1 cellular context compared by ENCODE assay signal in the genomic region with DNA sequence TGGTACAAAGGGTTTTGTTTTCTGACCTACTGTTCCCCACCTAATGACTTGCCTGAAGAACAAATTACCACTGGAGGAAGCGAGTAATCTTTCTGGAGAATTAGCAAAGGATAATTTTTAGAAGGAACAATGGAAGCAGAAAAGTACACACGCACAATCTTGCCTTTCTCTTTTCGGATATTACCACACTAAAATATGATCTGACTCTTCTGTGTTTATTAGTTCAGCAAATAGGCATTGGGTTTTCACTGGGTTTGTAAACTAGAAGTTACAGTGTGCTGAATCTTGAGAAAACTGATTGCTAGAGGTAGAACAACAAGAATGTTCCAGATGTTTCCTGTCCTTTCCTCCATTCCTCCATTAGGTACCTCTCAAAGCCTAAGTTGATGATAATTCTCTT.
TF ChIP-seq lines count a peak whose summit lies in the region.

No MANE protein-coding gene starts in this region.

TF ChIP-seq in GM23338, 12 proteins besides CTCF, POLR2A, EP300 and RAD21 (continued from another document):
- no peak for TF ChIP-seq ZNF114 (CRISPR knock-in tag; IDR thresholded peaks at IDR 0.05)
- no peak for TF ChIP-seq CREB1 (CRISPR knock-in tag; IDR thresholded peaks at IDR 0.05; ENCODE audit: low read depth)
- TF ChIP-seq, protein P1, sequence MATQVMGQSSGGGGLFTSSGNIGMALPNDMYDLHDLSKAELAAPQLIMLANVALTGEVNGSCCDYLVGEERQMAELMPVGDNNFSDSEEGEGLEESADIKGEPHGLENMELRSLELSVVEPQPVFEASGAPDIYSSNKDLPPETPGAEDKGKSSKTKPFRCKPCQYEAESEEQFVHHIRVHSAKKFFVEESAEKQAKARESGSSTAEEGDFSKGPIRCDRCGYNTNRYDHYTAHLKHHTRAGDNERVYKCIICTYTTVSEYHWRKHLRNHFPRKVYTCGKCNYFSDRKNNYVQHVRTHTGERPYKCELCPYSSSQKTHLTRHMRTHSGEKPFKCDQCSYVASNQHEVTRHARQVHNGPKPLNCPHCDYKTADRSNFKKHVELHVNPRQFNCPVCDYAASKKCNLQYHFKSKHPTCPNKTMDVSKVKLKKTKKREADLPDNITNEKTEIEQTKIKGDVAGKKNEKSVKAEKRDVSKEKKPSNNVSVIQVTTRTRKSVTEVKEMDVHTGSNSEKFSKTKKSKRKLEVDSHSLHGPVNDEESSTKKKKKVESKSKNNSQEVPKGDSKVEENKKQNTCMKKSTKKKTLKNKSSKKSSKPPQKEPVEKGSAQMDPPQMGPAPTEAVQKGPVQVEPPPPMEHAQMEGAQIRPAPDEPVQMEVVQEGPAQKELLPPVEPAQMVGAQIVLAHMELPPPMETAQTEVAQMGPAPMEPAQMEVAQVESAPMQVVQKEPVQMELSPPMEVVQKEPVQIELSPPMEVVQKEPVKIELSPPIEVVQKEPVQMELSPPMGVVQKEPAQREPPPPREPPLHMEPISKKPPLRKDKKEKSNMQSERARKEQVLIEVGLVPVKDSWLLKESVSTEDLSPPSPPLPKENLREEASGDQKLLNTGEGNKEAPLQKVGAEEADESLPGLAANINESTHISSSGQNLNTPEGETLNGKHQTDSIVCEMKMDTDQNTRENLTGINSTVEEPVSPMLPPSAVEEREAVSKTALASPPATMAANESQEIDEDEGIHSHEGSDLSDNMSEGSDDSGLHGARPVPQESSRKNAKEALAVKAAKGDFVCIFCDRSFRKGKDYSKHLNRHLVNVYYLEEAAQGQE (IDR thresholded peaks at IDR 0.05; ENCODE audit: unreplicated experiment) = no peak
- TF ChIP-seq ZNF331 (CRISPR knock-in tag; IDR thresholded peaks at IDR 0.05; ENCODE audit: low read depth) = no peak
- TF ChIP-seq, protein P2, sequence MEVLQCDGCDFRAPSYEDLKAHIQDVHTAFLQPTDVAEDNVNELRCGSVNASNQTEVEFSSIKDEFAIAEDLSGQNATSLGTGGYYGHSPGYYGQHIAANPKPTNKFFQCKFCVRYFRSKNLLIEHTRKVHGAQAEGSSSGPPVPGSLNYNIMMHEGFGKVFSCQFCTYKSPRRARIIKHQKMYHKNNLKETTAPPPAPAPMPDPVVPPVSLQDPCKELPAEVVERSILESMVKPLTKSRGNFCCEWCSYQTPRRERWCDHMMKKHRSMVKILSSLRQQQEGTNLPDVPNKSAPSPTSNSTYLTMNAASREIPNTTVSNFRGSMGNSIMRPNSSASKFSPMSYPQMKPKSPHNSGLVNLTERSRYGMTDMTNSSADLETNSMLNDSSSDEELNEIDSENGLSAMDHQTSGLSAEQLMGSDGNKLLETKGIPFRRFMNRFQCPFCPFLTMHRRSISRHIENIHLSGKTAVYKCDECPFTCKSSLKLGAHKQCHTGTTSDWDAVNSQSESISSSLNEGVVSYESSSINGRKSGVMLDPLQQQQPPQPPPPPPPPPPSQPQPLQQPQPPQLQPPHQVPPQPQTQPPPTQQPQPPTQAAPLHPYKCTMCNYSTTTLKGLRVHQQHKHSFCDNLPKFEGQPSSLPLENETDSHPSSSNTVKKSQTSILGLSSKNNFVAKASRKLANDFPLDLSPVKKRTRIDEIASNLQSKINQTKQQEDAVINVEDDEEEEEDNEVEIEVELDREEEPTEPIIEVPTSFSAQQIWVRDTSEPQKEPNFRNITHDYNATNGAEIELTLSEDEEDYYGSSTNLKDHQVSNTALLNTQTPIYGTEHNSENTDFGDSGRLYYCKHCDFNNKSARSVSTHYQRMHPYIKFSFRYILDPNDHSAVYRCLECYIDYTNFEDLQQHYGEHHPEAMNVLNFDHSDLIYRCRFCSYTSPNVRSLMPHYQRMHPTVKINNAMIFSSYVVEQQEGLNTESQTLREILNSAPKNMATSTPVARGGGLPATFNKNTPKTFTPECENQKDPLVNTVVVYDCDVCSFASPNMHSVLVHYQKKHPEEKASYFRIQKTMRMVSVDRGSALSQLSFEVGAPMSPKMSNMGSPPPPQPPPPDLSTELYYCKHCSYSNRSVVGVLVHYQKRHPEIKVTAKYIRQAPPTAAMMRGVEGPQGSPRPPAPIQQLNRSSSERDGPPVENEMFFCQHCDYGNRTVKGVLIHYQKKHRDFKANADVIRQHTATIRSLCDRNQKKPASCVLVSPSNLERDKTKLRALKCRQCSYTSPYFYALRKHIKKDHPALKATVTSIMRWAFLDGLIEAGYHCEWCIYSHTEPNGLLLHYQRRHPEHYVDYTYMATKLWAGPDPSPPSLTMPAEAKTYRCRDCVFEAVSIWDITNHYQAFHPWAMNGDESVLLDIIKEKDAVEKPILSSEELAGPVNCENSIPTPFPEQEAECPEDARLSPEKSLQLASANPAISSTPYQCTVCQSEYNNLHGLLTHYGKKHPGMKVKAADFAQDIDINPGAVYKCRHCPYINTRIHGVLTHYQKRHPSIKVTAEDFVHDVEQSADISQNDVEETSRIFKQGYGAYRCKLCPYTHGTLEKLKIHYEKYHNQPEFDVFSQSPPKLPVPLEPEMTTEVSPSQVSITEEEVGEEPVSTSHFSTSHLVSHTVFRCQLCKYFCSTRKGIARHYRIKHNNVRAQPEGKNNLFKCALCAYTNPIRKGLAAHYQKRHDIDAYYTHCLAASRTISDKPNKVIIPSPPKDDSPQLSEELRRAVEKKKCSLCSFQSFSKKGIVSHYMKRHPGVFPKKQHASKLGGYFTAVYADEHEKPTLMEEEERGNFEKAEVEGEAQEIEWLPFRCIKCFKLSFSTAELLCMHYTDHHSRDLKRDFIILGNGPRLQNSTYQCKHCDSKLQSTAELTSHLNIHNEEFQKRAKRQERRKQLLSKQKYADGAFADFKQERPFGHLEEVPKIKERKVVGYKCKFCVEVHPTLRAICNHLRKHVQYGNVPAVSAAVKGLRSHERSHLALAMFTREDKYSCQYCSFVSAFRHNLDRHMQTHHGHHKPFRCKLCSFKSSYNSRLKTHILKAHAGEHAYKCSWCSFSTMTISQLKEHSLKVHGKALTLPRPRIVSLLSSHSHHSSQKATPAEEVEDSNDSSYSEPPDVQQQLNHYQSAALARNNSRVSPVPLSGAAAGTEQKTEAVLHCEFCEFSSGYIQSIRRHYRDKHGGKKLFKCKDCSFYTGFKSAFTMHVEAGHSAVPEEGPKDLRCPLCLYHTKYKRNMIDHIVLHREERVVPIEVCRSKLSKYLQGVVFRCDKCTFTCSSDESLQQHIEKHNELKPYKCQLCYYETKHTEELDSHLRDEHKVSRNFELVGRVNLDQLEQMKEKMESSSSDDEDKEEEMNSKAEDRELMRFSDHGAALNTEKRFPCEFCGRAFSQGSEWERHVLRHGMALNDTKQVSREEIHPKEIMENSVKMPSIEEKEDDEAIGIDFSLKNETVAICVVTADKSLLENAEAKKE (CRISPR knock-in tag; IDR thresholded peaks at IDR 0.05) = no peak
- no peak for TF ChIP-seq POLR2AphosphoS5 (IDR thresholded peaks at IDR 0.05; ENCODE audit: low read depth)
- no peak for TF ChIP-seq NANOG (IDR thresholded peaks at IDR 0.05; ENCODE audit: borderline replicate concordance)
- TF ChIP-seq EZH2 (IDR thresholded peaks at IDR 0.05; ENCODE audit: low read depth, unreplicated experiment) = no peak
- no peak for TF ChIP-seq STAT1 (IDR thresholded peaks at IDR 0.05; ENCODE audit: unreplicated experiment)
